ENCODE assay signal across 23 cellular contexts in genomic region chr11:111019449-111019848, GRCh38.
DNase-seq lines count a peak whose midpoint lies in the region; ATAC-seq and TF ChIP-seq lines count a peak whose summit lies in the region.
"Had no signal": no experiment of that assay in that cellular context is flagged by ENCODE, and none has a peak within 500 bp of the region (broad histone marks: within the 10 kb centered on the region; RNA-seq: fewer than 3 reads in every experiment).

No MANE protein-coding gene starts in this region.

- DNase-seq in MV-4-11 (lab: John Stamatoyannopoulos, UW) (peak; percentile 85), OCI-M1 (lab: John Stamatoyannopoulos, UW) (peak; percentile 33), lower lobe of right lung (no peak), stomach (no peak), GM23248 (no peak), GM23338 (ENCODE audit: low spot score) (no peak), sigmoid colon (no peak)
- DNase-seq: activated CD4-positive, alpha-beta memory T cell treated with anti-CD3 and anti-CD28 coated beads, Interleukin-2, amount 10 ng/mL, durations not matched to agents 7 days and 5 days; activated naive CD8-positive, alpha-beta T cell treated with anti-CD3 and anti-CD28 coated beads, Interleukin-2, amount 10 ng/mL, durations not matched to agents 7 days and 5 days; CD4-positive, alpha-beta memory T cell; glutamatergic neuron; GOT3; KBM-7; mesendoderm; MM.1S; naive B cell; NCI-H1694; NCI-H2171 treated with DMSO at 0.1 percent for 48 hours; occipital lobe; stimulated activated CD4-positive, alpha-beta T cell treated with anti-CD3 and anti-CD28 coated beads, Interleukin-4, amount 100 ng/mL, for 1 hour; stimulated activated naive CD4-positive, alpha-beta T cell had no signal

- no peak overlapping the region for H2AFZ ChIP-seq in GM23248
- H2AFZ ChIP-seq in GM23338 = no peak overlapping the region

- H3K27ac ChIP-seq in lower lobe of right lung (peak overlapping the region; percentile 70), stomach (peak overlapping the region in 3 of 5 donors; percentile 24 to 42 (median 35)), GM23248 (no peak overlapping the region), GM23338 (ENCODE audit: low read depth) (no peak overlapping the region), sigmoid colon (peak overlapping the region in 2 of 4 donors; percentile 17 to 55)

- no peak for TF ChIP-seq EP300 in stomach (IDR thresholded peaks at IDR 0.05)
- TF ChIP-seq EP300 in sigmoid colon (IDR thresholded peaks at IDR 0.05) = no peak

- H3K4me3 Mint-ChIP-seq in GM23338 = no peak overlapping the region
- H3K4me3 Mint-ChIP-seq: activated CD4-positive, alpha-beta memory T cell treated with anti-CD3 and anti-CD28 coated beads, Interleukin-2, amount 10 ng/mL, durations not matched to agents 7 days and 5 days; activated naive CD8-positive, alpha-beta T cell treated with anti-CD3 and anti-CD28 coated beads, Interleukin-2, amount 10 ng/mL, durations not matched to agents 7 days and 5 days; CD4-positive, alpha-beta memory T cell; naive B cell had no signal

- H3K9me3 Mint-ChIP-seq in GM23338 = no peaks in the 10 kb centered on the region
- H3K9me3 Mint-ChIP-seq: activated CD4-positive, alpha-beta memory T cell treated with anti-CD3 and anti-CD28 coated beads, Interleukin-2, amount 10 ng/mL, durations not matched to agents 7 days and 5 days; activated naive CD8-positive, alpha-beta T cell treated with anti-CD3 and anti-CD28 coated beads, Interleukin-2, amount 10 ng/mL, durations not matched to agents 7 days and 5 days; activated T-helper 2 cell treated with anti-CD3 and anti-CD28 coated beads, Interferon-gamma antibody, Interleukin-2, Interleukin-4, amounts not matched to agents 10 μg/mL and 5 μg/mL and 100 μg/mL, durations not matched to agents 14 hours and 24 hours and 36 hours had no signal

- no peak overlapping the region for H3K27ac Mint-ChIP-seq in GM23338
- H3K27ac Mint-ChIP-seq: activated CD4-positive, alpha-beta memory T cell treated with anti-CD3 and anti-CD28 coated beads, Interleukin-2, amount 10 ng/mL, durations not matched to agents 7 days and 5 days; activated naive CD8-positive, alpha-beta T cell treated with anti-CD3 and anti-CD28 coated beads, Interleukin-2, amount 10 ng/mL, durations not matched to agents 7 days and 5 days; activated T-helper 2 cell treated with anti-CD3 and anti-CD28 coated beads, Interferon-gamma antibody, Interleukin-2, Interleukin-4, amounts not matched to agents 10 μg/mL and 5 μg/mL and 100 μg/mL, durations not matched to agents 14 hours and 24 hours and 36 hours; CD4-positive, alpha-beta memory T cell; naive B cell had no signal

- H4K20me1 ChIP-seq in GM23248 (ENCODE audit: insufficient read depth) (no peaks in the 10 kb centered on the region), GM23338 (replicated peaks; ENCODE audit: insufficient read depth) (no peaks in the 10 kb centered on the region)

- WGBS in stomach, 5 donors = 38 to 84% (median 71%) methylated on average over 6 of the region's 6 CpGs
- 65 to 68% methylated on average over 6 of the region's 6 CpGs for WGBS in GM23248 (ENCODE audit: low coverage in 1 of 2, low lambda C conversion rate in 2 of 2, missing lambda C conversion rate in 2 of 2), 2 experiments
- WGBS in sigmoid colon, 2 donors = 71 to 89% methylated on average over 6 of the region's 6 CpGs

- H3K9me3 ChIP-seq in lower lobe of right lung = no peaks in the 10 kb centered on the region
- H3K9me3 ChIP-seq in stomach = no peaks in the 10 kb centered on the region
- no peaks in the 10 kb centered on the region for H3K9me3 ChIP-seq in GM23248 (ENCODE audit: low read depth)
- H3K9me3 ChIP-seq in sigmoid colon = no peaks in the 10 kb centered on the region

- intact Hi-C loops in lower lobe of right lung (cut with DNase I) = no loop called here
- intact Hi-C loops in stomach (cut with DNase I; ENCODE audit: low total_unique reads) = no loop called here
- intact Hi-C loops in sigmoid colon (cut with DNase I) = no loop called here

- in situ Hi-C loops in GM23248 (cut with MboI) = no loop called here

- ATAC-seq in lower lobe of right lung (peak; percentile 51 to 64), GM23338 (no peak)
- ATAC-seq: activated CD4-positive, CD25-positive, alpha-beta regulatory T cell treated with anti-CD3 and anti-CD28 coated beads, Interleukin-2, amount 50 U/mL, for 24 hours had no signal

- no peaks in the 10 kb centered on the region for H3K27me3 ChIP-seq in lower lobe of right lung (ENCODE audit: low read depth)
- no peaks in the 10 kb centered on the region for H3K27me3 ChIP-seq in stomach
- H3K27me3 ChIP-seq in GM23248 (replicated peaks; ENCODE audit: insufficient read depth) = no peaks in the 10 kb centered on the region
- H3K27me3 ChIP-seq in GM23338 (ENCODE audit: insufficient read depth) = no peaks in the 10 kb centered on the region
- no peaks in the 10 kb centered on the region for H3K27me3 ChIP-seq in sigmoid colon

- H3K36me3 Mint-ChIP-seq in GM23338 (ENCODE audit: low read depth) = no peaks in the 10 kb centered on the region
- H3K36me3 Mint-ChIP-seq: activated naive CD8-positive, alpha-beta T cell treated with anti-CD3 and anti-CD28 coated beads, Interleukin-2, amount 10 ng/mL, durations not matched to agents 7 days and 5 days; CD4-positive, alpha-beta memory T cell had no signal

- H3K9me2 ChIP-seq in GM23248 (ENCODE audit: insufficient read depth) (no peaks in the 10 kb centered on the region), GM23338 (ENCODE audit: insufficient read depth) (peaks cover 6% of the 10 kb centered on the region; the same call in 1 of the 2 replicates)

- H3K9ac ChIP-seq in GM23248 = no peak overlapping the region

- H3K4me2 ChIP-seq in GM23248 (ENCODE audit: unreplicated experiment) (no peak overlapping the region), GM23338 (no peak overlapping the region)

- H3K27me3 Mint-ChIP-seq in GM23338 (ENCODE audit: insufficient read depth, low read depth, poor library complexity) = peaks cover 5% of the 10 kb centered on the region

- H3F3A ChIP-seq in GM23248 (ENCODE audit: insufficient read depth) (no peaks in the 10 kb centered on the region), GM23338 (replicated peaks; ENCODE audit: low read depth) (no peaks in the 10 kb centered on the region)

- H3K4me1 ChIP-seq in lower lobe of right lung (no peaks in the 10 kb centered on the region), stomach (peaks cover 0 to 13% (median 7%) of the 10 kb centered on the region in 4 donors), GM23248 (ENCODE audit: insufficient read depth) (no peaks in the 10 kb centered on the region), GM23338 (ENCODE audit: insufficient read depth) (no peaks in the 10 kb centered on the region), sigmoid colon (peaks cover 0 to 6% (median 5%) of the 10 kb centered on the region in 4 donors)

- no peak for TF ChIP-seq POLR2A in stomach (IDR thresholded peaks at IDR 0.05)
- no peak for TF ChIP-seq POLR2A in sigmoid colon (IDR thresholded peaks at IDR 0.05)

- H3K4me1 Mint-ChIP-seq in GM23338 = peaks cover 9% of the 10 kb centered on the region; the same call in 2 of the 3 replicates
- H3K4me1 Mint-ChIP-seq: activated CD4-positive, alpha-beta memory T cell treated with anti-CD3 and anti-CD28 coated beads, Interleukin-2, amount 10 ng/mL, durations not matched to agents 7 days and 5 days; activated naive CD8-positive, alpha-beta T cell treated with anti-CD3 and anti-CD28 coated beads, Interleukin-2, amount 10 ng/mL, durations not matched to agents 7 days and 5 days; CD4-positive, alpha-beta memory T cell had no signal

- H3K36me3 ChIP-seq in lower lobe of right lung = no peaks in the 10 kb centered on the region
- H3K36me3 ChIP-seq in stomach = no peaks in the 10 kb centered on the region
- no peaks in the 10 kb centered on the region for H3K36me3 ChIP-seq in GM23248 (ENCODE audit: low read depth)
- no peaks in the 10 kb centered on the region for H3K36me3 ChIP-seq in GM23338 (ENCODE audit: insufficient read depth)
- H3K36me3 ChIP-seq in sigmoid colon = no peaks in the 10 kb centered on the region

- H3K4me3 ChIP-seq in lower lobe of right lung (no peak overlapping the region), stomach (no peak overlapping the region), GM23248 (no peak overlapping the region), GM23338 (no peak overlapping the region), sigmoid colon (no peak overlapping the region)

- TF ChIP-seq CTCF in lower lobe of right lung (IDR thresholded peaks at IDR 0.05) = no peak
- no peak for TF ChIP-seq CTCF in stomach (IDR thresholded peaks at IDR 0.05)
- no peak for TF ChIP-seq CTCF in GM23338 (conservative IDR thresholded peaks at IDR 0.05; ENCODE audit: low read depth in 2 of 2)
- TF ChIP-seq CTCF in sigmoid colon (IDR thresholded peaks at IDR 0.05) = no peak

- H3K79me2 ChIP-seq in GM23248 (ENCODE audit: insufficient read depth) (no peaks in the 10 kb centered on the region), GM23338 (replicated peaks; ENCODE audit: insufficient read depth) (no peaks in the 10 kb centered on the region)

TF ChIP-seq in GM23338, 12 proteins besides CTCF, POLR2A, EP300 and RAD21 (continues in another document):
- TF ChIP-seq EZH2phosphoT487 (IDR thresholded peaks at IDR 0.05; ENCODE audit: unreplicated experiment) = no peak

Comparison
In these comparisons a context has a peak if more than half of its experiments do, and no peak if none do; other contexts are left out.
1. DNase-seq: peak in MV-4-11 (single experiment) and OCI-M1 (single experiment); none in lower lobe of right lung (single experiment), stomach (single experiment), GM23248 (single experiment), GM23338 (single experiment) and sigmoid colon (single experiment).
2. H3K27ac ChIP-seq: peak in lower lobe of right lung (single experiment) and stomach (3 of 5); none in GM23248 (single experiment) and GM23338 (single experiment).